ENCODE assay signal across 8 cellular contexts in the genomic region with DNA sequence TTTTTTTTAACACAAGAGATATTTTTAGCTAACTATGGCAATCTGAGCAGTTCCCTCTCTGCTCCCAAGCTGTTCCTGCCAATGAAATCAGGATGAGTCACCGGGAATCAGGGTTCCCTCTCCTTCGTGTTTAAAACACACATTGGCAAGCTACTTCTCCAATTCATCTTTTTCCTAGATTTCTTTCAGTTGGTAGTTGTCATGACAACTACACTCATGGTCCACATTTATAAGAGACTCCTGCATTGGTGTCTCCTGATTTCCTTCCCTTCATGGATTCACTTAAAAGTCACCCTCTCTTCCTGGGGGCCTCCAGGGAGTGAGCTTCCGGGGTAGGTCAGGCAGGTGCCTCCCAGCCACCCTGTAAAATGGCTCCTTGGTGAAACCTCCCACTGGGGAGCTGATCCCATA.
A peak's percentile ranks its signal among the peaks of the same experiment; 100 is the strongest.
DNase-seq lines count a peak whose midpoint lies in the region; ATAC-seq and TF ChIP-seq lines count a peak whose summit lies in the region.

No MANE protein-coding gene starts in this region.

- no peak for DNase-seq in activated naive CD4-positive, alpha-beta T cell treated with anti-CD3 and anti-CD28 coated beads, Interleukin-2, amount 50 U/mL, for 72 hours (ENCODE audit: low spot score in 2 of 2)
- no peak for DNase-seq in activated naive CD4-positive, alpha-beta T cell treated with Interleukin-2 at 50 U/mL for 16 hours
- no peak for DNase-seq in central memory CD8-positive, alpha-beta T cell (ENCODE audit: low spot score in 2 of 2)
- DNase-seq in uterus (peak; percentile 59 to 78), NOMO-1 treated with DMSO at 0.1 percent for 48 hours (lab: John Stamatoyannopoulos, UW; ENCODE audit: unreplicated experiment) (no peak)

- no peak for TF ChIP-seq CTCF in uterus (IDR thresholded peaks at IDR 0.05)

- H3K4me1 Mint-ChIP-seq in central memory CD8-positive, alpha-beta T cell = peaks cover 22% of the 10 kb centered on the region

- H3K4me1 ChIP-seq in mesodermal cell (ENCODE audit: control insufficient read depth, insufficient read depth, low read length, poor library complexity, severe bottlenecking) (peaks cover 69% of the 10 kb centered on the region), uterus (peaks cover 5 to 7% of the 10 kb centered on the region in 2 donors)

- 49 to 50% methylated on average over 3 of the region's 3 CpGs for WGBS in mesodermal cell (ENCODE audit: insufficient coverage in 2 of 2), 2 experiments

- peak overlapping the region; percentile 99 for H3K27ac ChIP-seq in mesodermal cell (ENCODE audit: low read depth, low read length, severe bottlenecking)
- H3K27ac ChIP-seq in uterus = peak overlapping the region; percentile 87 to 88

- peak overlapping the region; percentile 93 to 94 for H3K27ac Mint-ChIP-seq in activated naive CD4-positive, alpha-beta T cell treated with anti-CD3 and anti-CD28 coated beads, Interleukin-2, amount 50 U/mL, for 72 hours
- peak overlapping the region; percentile 17 for H3K27ac Mint-ChIP-seq in central memory CD8-positive, alpha-beta T cell (ENCODE audit: low read depth)

- ATAC-seq in activated naive CD4-positive, alpha-beta T cell treated with anti-CD3 and anti-CD28 coated beads, Interleukin-2, amount 50 U/mL, for 72 hours = no peak
- ATAC-seq in central memory CD8-positive, alpha-beta T cell (replicated peaks; ENCODE audit: extremely low read depth, poor library complexity, severe bottlenecking) = no peak
- no peak for ATAC-seq in HG02623 (IDR thresholded peaks at IDR 0.05; ENCODE audit: unreplicated experiment)
- no peak for ATAC-seq in HG03571 (IDR thresholded peaks at IDR 0.05; ENCODE audit: unreplicated experiment)

- no peak overlapping the region for H3K4me3 Mint-ChIP-seq in central memory CD8-positive, alpha-beta T cell

- no peaks in the 10 kb centered on the region for H3K9me3 Mint-ChIP-seq in activated naive CD4-positive, alpha-beta T cell treated with anti-CD3 and anti-CD28 coated beads, Interleukin-2, amount 50 U/mL, for 72 hours
- no peaks in the 10 kb centered on the region for H3K9me3 Mint-ChIP-seq in central memory CD8-positive, alpha-beta T cell

- intact Hi-C loops in uterus (cut with DNase I; ENCODE audit: low total_unique reads) = loop anchor here (10.0 kb wide), 1 partner anchor 87 kb away; no protein-coding TSS in a partner anchor

- no peak for TF ChIP-seq POLR2A in uterus (IDR thresholded peaks at IDR 0.05)

- H3K4me3 ChIP-seq in mesodermal cell (ENCODE audit: extremely low read depth, insufficient read depth, low read length, poor library complexity, severe bottlenecking) (no peak overlapping the region), uterus (no peak overlapping the region)

- no peaks in the 10 kb centered on the region for H3K27me3 ChIP-seq in uterus

- H3K9me3 ChIP-seq in mesodermal cell (ENCODE audit: control insufficient read depth, low read length) (no peaks in the 10 kb centered on the region), uterus (no peaks in the 10 kb centered on the region)

- H3K27me3 Mint-ChIP-seq in central memory CD8-positive, alpha-beta T cell = no peaks in the 10 kb centered on the region

- peaks cover 20% of the 10 kb centered on the region for H3K36me3 ChIP-seq in mesodermal cell (ENCODE audit: control insufficient read depth, insufficient read depth, low read length)
- H3K36me3 ChIP-seq in uterus = no peaks in the 10 kb centered on the region

- peaks cover 24 to 63% of the 10 kb centered on the region in 2 donors for H3K36me3 Mint-ChIP-seq in activated naive CD4-positive, alpha-beta T cell treated with anti-CD3 and anti-CD28 coated beads, Interleukin-2, amount 50 U/mL, for 72 hours
- peaks cover 72% of the 10 kb centered on the region for H3K36me3 Mint-ChIP-seq in central memory CD8-positive, alpha-beta T cell (ENCODE audit: insufficient read depth)

Comparison
In these comparisons a context has a peak if more than half of its experiments do, and no peak if none do; other contexts are left out.
1. DNase-seq: peak in uterus (2 of 2); none in activated naive CD4-positive, alpha-beta T cell treated with anti-CD3 and anti-CD28 coated beads, Interleukin-2, amount 50 U/mL, for 72 hours (0 of 2), activated naive CD4-positive, alpha-beta T cell treated with Interleukin-2 at 50 U/mL for 16 hours (single experiment), central memory CD8-positive, alpha-beta T cell (0 of 2) and NOMO-1 treated with DMSO at 0.1 percent for 48 hours (single experiment).